28 cellular contexts compared by ENCODE assay signal in the genomic region with DNA sequence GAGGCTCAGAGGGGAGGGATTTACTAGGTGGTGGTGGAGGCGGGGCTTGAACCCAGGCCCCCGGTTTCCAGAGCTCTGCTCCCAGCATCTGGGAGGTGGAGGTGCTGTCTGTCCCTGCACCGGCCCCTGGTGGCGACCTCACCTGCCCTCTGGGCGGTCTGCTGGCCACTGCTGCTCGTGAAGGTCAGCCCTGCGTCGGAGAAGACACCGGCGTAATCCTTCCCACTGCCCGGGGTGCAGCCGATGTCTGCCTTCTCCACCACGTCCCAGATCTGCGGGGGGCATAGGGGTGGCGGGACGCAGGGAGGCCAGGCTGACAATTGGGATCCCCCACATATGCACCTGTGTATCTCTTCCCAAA. TPM values are rescaled to one million over a fixed set of nuclear protein-coding genes. Genes with fewer than 3 reads are reported as not detected.
"Had no signal": no experiment of that assay in that cellular context is flagged by ENCODE, and none has a peak within 500 bp of the region (broad histone marks: within the 10 kb centered on the region; RNA-seq: fewer than 3 reads in every experiment).

No MANE protein-coding gene starts in this region.

- H3K36me3 Mint-ChIP-seq: activated naive CD4-positive, alpha-beta T cell treated with anti-CD3 and anti-CD28 coated beads, Interleukin-2, amount 50 U/mL, for 24 hours had no signal

- H3K36me3 ChIP-seq: brain microvascular endothelial cell, cardiac muscle cell, SJCRH30 had no signal

- H3K4me1 ChIP-seq: SJCRH30 had no signal

- H3K9me3 Mint-ChIP-seq: activated CD8-positive, alpha-beta T cell treated with anti-CD3 and anti-CD28 coated beads for 36 hours; activated naive CD4-positive, alpha-beta T cell treated with anti-CD3 and anti-CD28 coated beads, Interleukin-2, amount 50 U/mL, for 24 hours had no signal

- H3K4me3 Mint-ChIP-seq: activated CD4-positive, alpha-beta T cell treated with anti-CD3 and anti-CD28 coated beads for 36 hours; activated CD8-positive, alpha-beta T cell treated with anti-CD3 and anti-CD28 coated beads for 36 hours; activated naive CD4-positive, alpha-beta T cell treated with anti-CD3 and anti-CD28 coated beads, Interleukin-2, amount 50 U/mL, for 24 hours had no signal

- H3K4me2 ChIP-seq: SK-N-SH had no signal

- H3K9me3 ChIP-seq: SJCRH30, SK-N-SH had no signal

- ATAC-seq: activated CD4-positive, alpha-beta T cell treated with anti-CD3 and anti-CD28 coated beads for 36 hours; activated CD8-positive, alpha-beta T cell treated with anti-CD3 and anti-CD28 coated beads for 36 hours; Panc1 had no signal

- H3K27ac ChIP-seq: brain microvascular endothelial cell, cardiac muscle cell, SJCRH30, VCaP had no signal

- H3K4me3 ChIP-seq: cardiac muscle cell, SJCRH30 had no signal

- H3K27ac Mint-ChIP-seq: activated CD4-positive, alpha-beta T cell treated with anti-CD3 and anti-CD28 coated beads for 36 hours; activated CD8-positive, alpha-beta T cell treated with anti-CD3 and anti-CD28 coated beads for 36 hours had no signal

- H3K27me3 ChIP-seq: SJCRH30 had no signal

- H3K9ac ChIP-seq: SK-N-SH had no signal

- DNase-seq: activated CD4-positive, alpha-beta T cell treated with anti-CD3 and anti-CD28 coated beads for 36 hours; activated CD4-positive, alpha-beta T cell treated with anti-CD3 and anti-CD28 coated beads, Interleukin-2, amount 50 U/mL, for 1 hour; activated CD8-positive, alpha-beta memory T cell treated with anti-CD3 and anti-CD28 coated beads, Interleukin-2, amount 50 U/mL, for 48 hours; activated CD8-positive, alpha-beta T cell treated with anti-CD3 and anti-CD28 coated beads for 36 hours; activated effector memory CD4-positive, alpha-beta T cell treated with Interleukin-2 at 50 U/mL for 16 hours; activated naive CD4-positive, alpha-beta T cell; activated T-cell treated with anti-CD3 and anti-CD28 coated beads, Interleukin-2, amount 50 U/mL, for 1 hour; amygdala; brain microvascular endothelial cell; cerebellar nuclear complex; Kasumi-1; NCI-H1105 treated with DMSO at 0.1 percent for 48 hours; NCI-H1436 treated with DMSO at 0.1 percent for 48 hours; NCI-H187; NCI-H2081; NCI-H510A treated with DMSO at 0.1 percent for 48 hours; NCI-H69; NK-92 treated with Interleukin-12 subunit alpha and Interleukin-12 subunit beta, amount 100 ng/mL, for 24 hours; OCI-M1; Right ventricle myocardium superior; RPMI8226; SJCRH30; SK-N-SH; T-helper 1 cell had no signal

RNA-seq across cellular contexts. Expression of gene C3, which starts 12.8 kb away (rescaled TPM):
- total RNA-seq: SJCRH30 had no signal

RNA-seq across cellular contexts. Expression of gene TNFSF14, which starts 37.7 kb away (rescaled TPM):
- total RNA-seq: cardiac muscle cell, SJCRH30 had no signal
- polyA plus RNA-seq: cardiac muscle cell, SK-N-SH had no signal

RNA-seq across cellular contexts. Expression of gene SH2D3A, which starts 59.6 kb away (rescaled TPM):
- total RNA-seq: Right ventricle myocardium superior, SJCRH30 had no signal
